1 cellular context compared by ENCODE assay signal in the genomic region with DNA sequence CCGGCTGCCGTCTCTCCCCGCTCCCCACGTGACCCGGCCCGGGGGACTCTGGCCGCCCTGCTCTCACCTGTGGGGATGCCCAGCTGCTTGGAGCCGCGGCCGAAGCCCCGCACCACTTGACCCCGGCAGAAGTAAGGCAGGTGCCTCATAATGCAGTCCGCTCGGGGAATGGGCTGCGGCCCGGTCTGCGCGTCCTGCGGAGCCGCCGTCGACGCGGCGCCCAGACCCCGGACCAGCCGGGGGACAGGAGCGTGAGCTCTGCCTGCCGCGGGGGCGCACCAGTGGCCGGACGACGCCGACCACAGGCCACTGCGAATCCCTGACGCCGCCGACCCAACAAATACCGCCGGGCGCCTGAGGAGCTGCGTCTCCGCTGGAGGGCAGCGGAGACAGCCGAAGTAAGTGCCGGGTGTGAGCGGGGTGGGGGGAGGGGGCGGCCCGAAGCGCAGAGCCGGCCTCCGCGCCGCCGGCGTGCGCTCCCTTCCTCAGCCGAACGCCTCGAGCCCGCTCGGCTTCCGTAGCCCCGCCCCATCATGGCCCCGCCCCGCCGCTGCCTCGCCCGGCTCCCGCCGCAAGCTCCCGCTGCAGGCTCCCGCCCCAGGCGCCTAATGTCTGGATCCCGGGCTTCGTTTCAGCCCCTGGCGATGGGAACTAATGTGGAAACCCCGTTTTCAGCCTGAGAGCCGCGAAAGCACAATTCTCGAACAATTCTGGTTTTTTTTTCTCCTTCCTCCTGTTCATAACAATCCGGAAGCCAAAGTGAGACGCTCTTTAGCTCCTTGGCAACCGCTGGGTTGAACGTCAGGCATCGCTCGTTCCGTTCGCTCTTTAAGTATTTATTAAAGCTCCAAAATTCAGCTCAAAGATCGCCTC.
TF ChIP-seq lines count a peak whose summit lies in the region.

A gene (minus strand): TSS at position 404 of the 873 bp plus-strand sequence. CDS start 255 bp downstream, at position 149.

TF ChIP-seq in GM23338, 12 proteins besides CTCF, POLR2A, EP300 and RAD21 (continued from another document):
- TF ChIP-seq, protein P1, sequence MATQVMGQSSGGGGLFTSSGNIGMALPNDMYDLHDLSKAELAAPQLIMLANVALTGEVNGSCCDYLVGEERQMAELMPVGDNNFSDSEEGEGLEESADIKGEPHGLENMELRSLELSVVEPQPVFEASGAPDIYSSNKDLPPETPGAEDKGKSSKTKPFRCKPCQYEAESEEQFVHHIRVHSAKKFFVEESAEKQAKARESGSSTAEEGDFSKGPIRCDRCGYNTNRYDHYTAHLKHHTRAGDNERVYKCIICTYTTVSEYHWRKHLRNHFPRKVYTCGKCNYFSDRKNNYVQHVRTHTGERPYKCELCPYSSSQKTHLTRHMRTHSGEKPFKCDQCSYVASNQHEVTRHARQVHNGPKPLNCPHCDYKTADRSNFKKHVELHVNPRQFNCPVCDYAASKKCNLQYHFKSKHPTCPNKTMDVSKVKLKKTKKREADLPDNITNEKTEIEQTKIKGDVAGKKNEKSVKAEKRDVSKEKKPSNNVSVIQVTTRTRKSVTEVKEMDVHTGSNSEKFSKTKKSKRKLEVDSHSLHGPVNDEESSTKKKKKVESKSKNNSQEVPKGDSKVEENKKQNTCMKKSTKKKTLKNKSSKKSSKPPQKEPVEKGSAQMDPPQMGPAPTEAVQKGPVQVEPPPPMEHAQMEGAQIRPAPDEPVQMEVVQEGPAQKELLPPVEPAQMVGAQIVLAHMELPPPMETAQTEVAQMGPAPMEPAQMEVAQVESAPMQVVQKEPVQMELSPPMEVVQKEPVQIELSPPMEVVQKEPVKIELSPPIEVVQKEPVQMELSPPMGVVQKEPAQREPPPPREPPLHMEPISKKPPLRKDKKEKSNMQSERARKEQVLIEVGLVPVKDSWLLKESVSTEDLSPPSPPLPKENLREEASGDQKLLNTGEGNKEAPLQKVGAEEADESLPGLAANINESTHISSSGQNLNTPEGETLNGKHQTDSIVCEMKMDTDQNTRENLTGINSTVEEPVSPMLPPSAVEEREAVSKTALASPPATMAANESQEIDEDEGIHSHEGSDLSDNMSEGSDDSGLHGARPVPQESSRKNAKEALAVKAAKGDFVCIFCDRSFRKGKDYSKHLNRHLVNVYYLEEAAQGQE (IDR thresholded peaks at IDR 0.05; ENCODE audit: unreplicated experiment): no peak
- no peak for TF ChIP-seq ZNF114 (CRISPR knock-in tag; IDR thresholded peaks at IDR 0.05)
- TF ChIP-seq EZH2phosphoT487 (IDR thresholded peaks at IDR 0.05; ENCODE audit: unreplicated experiment): no peak
- no peak for TF ChIP-seq JUNB (IDR thresholded peaks at IDR 0.05; ENCODE audit: unreplicated experiment)
- TF ChIP-seq, protein P2, sequence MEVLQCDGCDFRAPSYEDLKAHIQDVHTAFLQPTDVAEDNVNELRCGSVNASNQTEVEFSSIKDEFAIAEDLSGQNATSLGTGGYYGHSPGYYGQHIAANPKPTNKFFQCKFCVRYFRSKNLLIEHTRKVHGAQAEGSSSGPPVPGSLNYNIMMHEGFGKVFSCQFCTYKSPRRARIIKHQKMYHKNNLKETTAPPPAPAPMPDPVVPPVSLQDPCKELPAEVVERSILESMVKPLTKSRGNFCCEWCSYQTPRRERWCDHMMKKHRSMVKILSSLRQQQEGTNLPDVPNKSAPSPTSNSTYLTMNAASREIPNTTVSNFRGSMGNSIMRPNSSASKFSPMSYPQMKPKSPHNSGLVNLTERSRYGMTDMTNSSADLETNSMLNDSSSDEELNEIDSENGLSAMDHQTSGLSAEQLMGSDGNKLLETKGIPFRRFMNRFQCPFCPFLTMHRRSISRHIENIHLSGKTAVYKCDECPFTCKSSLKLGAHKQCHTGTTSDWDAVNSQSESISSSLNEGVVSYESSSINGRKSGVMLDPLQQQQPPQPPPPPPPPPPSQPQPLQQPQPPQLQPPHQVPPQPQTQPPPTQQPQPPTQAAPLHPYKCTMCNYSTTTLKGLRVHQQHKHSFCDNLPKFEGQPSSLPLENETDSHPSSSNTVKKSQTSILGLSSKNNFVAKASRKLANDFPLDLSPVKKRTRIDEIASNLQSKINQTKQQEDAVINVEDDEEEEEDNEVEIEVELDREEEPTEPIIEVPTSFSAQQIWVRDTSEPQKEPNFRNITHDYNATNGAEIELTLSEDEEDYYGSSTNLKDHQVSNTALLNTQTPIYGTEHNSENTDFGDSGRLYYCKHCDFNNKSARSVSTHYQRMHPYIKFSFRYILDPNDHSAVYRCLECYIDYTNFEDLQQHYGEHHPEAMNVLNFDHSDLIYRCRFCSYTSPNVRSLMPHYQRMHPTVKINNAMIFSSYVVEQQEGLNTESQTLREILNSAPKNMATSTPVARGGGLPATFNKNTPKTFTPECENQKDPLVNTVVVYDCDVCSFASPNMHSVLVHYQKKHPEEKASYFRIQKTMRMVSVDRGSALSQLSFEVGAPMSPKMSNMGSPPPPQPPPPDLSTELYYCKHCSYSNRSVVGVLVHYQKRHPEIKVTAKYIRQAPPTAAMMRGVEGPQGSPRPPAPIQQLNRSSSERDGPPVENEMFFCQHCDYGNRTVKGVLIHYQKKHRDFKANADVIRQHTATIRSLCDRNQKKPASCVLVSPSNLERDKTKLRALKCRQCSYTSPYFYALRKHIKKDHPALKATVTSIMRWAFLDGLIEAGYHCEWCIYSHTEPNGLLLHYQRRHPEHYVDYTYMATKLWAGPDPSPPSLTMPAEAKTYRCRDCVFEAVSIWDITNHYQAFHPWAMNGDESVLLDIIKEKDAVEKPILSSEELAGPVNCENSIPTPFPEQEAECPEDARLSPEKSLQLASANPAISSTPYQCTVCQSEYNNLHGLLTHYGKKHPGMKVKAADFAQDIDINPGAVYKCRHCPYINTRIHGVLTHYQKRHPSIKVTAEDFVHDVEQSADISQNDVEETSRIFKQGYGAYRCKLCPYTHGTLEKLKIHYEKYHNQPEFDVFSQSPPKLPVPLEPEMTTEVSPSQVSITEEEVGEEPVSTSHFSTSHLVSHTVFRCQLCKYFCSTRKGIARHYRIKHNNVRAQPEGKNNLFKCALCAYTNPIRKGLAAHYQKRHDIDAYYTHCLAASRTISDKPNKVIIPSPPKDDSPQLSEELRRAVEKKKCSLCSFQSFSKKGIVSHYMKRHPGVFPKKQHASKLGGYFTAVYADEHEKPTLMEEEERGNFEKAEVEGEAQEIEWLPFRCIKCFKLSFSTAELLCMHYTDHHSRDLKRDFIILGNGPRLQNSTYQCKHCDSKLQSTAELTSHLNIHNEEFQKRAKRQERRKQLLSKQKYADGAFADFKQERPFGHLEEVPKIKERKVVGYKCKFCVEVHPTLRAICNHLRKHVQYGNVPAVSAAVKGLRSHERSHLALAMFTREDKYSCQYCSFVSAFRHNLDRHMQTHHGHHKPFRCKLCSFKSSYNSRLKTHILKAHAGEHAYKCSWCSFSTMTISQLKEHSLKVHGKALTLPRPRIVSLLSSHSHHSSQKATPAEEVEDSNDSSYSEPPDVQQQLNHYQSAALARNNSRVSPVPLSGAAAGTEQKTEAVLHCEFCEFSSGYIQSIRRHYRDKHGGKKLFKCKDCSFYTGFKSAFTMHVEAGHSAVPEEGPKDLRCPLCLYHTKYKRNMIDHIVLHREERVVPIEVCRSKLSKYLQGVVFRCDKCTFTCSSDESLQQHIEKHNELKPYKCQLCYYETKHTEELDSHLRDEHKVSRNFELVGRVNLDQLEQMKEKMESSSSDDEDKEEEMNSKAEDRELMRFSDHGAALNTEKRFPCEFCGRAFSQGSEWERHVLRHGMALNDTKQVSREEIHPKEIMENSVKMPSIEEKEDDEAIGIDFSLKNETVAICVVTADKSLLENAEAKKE (CRISPR knock-in tag; IDR thresholded peaks at IDR 0.05): no peak
- TF ChIP-seq CREB1 (CRISPR knock-in tag; IDR thresholded peaks at IDR 0.05; ENCODE audit: low read depth): peak; percentile 43; the same call in 1 of the 2 replicates
- TF ChIP-seq ZNF331 (CRISPR knock-in tag; IDR thresholded peaks at IDR 0.05; ENCODE audit: low read depth): no peak
